In the genomic region with DNA sequence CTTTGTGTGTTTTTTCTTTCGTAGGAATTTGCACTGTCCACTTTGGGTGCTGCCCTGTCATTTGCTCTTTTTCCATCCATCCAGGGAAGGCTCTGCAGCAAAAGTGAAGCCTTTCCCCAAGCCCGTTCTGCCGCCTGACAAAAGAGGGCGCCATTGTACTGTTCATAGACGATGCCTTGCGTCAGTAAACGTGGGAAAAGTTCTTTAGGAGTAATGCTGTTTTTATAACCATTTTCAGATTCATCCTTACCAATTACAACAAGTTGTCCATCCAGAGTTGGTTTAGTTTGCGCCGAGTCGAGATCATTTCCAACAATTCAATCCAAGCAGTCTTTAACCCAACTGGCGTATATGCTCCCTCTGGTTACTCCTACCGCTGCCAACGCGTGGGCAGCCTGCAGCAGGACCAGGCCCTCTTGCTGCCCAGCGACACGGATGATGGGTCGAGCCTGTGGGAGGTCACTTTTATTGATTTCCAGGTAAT, we compare ENCODE assay signal across 8 cellular contexts. TPM values are rescaled to one million over a fixed set of nuclear protein-coding genes. Genes with fewer than 3 reads are reported as not detected.
DNase-seq lines count a peak whose midpoint lies in the region; ATAC-seq and TF ChIP-seq lines count a peak whose summit lies in the region.

No MANE protein-coding gene starts in this region.

- H3K27me3 ChIP-seq in Loucy (ENCODE audit: insufficient read depth, low read length, poor library complexity, severe bottlenecking) (no peaks in the 10 kb centered on the region), SJSA1 (replicated peaks) (no peaks in the 10 kb centered on the region)

- H3K9me2 ChIP-seq in Loucy (replicated peaks; ENCODE audit: low read depth, low read length): no peaks in the 10 kb centered on the region

- H3K9me3 ChIP-seq in Loucy (ENCODE audit: insufficient read depth, low read depth, low read length) (no peaks in the 10 kb centered on the region), SJSA1 (replicated peaks) (no peaks in the 10 kb centered on the region)

- no peaks in the 10 kb centered on the region for H3F3A ChIP-seq in Loucy (ENCODE audit: low read depth)

- H3K27ac ChIP-seq in SJSA1: no peak overlapping the region

- no peak overlapping the region for H3K4me2 ChIP-seq in Loucy (ENCODE audit: low read depth, low read length, poor library complexity, severe bottlenecking)

- H3K9ac ChIP-seq in Loucy (ENCODE audit: low read depth, low read length, poor library complexity, severe bottlenecking): no peak overlapping the region

- no peaks in the 10 kb centered on the region for H3K36me3 ChIP-seq in Loucy (ENCODE audit: insufficient read depth, low read length)
- H3K36me3 ChIP-seq in SJSA1: no peaks in the 10 kb centered on the region

- H3K4me1 ChIP-seq in Loucy (ENCODE audit: insufficient read depth, low read length, poor library complexity, severe bottlenecking) (peaks cover 48% of the 10 kb centered on the region), SJSA1 (replicated peaks) (peaks cover 6% of the 10 kb centered on the region)

- no peaks in the 10 kb centered on the region for H3K79me2 ChIP-seq in Loucy (ENCODE audit: insufficient read depth, low read length)

- no peak overlapping the region for H2AFZ ChIP-seq in Loucy (ENCODE audit: low read length)

- ATAC-seq in GM21737 (IDR thresholded peaks at IDR 0.05; ENCODE audit: unreplicated experiment): no peak

- TF ChIP-seq CTCF in Loucy (conservative IDR thresholded peaks at IDR 0.05; ENCODE audit: low read length) (peak; percentile 100), cardiac fibroblast (IDR thresholded peaks at IDR 0.05; ENCODE audit: low read depth, low read length) (peak; percentile 99)

- peak; percentile 30 to 34 for DNase-seq in NCI-H2081 (lab: John Stamatoyannopoulos, UW)
- DNase-seq in NCI-H2081 treated with DMSO at 0.1 percent for 48 hours (lab: John Stamatoyannopoulos, UW): no peak
- peak; percentile 56 to 61 for DNase-seq in SJSA1 (ENCODE audit: low read depth in 1 of 2, low spot score in 2 of 2)
- DNase-seq in cardiac fibroblast (ENCODE audit: low read depth in 2 of 2): peak; percentile 87 to 91
- DNase-seq in kidney tubule cell (ENCODE audit: low spot score): peak; percentile 50
- peak; percentile 8 to 24 (median 13) for DNase-seq in stimulated activated CD4-positive, alpha-beta T cell treated with anti-CD3 and anti-CD28 coated beads, TNF-alpha, amount 100 ng/mL, for 48 hours (ENCODE audit: low read depth in 3 of 3)

- H3K4me3 ChIP-seq in Loucy (ENCODE audit: low read length, poor library complexity, severe bottlenecking) (no peak overlapping the region), SJSA1 (no peak overlapping the region), cardiac fibroblast (replicated peaks in 1 of 2; ENCODE audit: low read depth in 2 of 2, low read length in 2 of 2) (no peak overlapping the region)

- H4K20me1 ChIP-seq in Loucy (ENCODE audit: insufficient read depth, low read length, poor library complexity, severe bottlenecking): no peaks in the 10 kb centered on the region

RNA-seq across cellular contexts. Expression of gene RPS23, which starts 34.3 kb away (rescaled TPM):
- 2,948 and 3,917 TPM in 2 replicates for total RNA-seq in SJSA1 (2014; rRNA removed; shearing (Covaris generic))
